In the genomic region with DNA sequence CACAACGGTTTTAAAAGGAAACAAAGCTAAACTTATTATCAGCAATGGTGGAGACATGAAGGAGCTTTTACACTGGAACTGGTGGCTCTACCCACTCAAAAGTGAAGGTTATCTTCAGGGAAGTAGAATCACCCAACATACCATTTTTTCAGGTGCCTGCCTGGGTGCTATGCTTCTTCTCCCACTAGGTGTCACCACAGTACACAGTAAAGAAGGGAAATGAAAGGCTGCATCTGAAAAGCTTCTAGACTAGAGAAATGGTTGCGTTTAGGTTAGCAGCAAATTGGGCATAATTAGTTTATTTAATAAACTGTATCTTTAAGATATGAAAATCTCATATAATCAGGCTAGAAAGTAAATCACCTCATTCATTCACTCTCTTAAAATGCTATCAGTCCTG, we compare ENCODE assay signal across 7 cellular contexts. TPM values are rescaled to one million over a fixed set of nuclear protein-coding genes. Genes with fewer than 3 reads are reported as not detected.
DNase-seq lines count a peak whose midpoint lies in the region; ATAC-seq and TF ChIP-seq lines count a peak whose summit lies in the region.

No MANE protein-coding gene starts in this region.

- no peak overlapping the region for H3K4me3 Mint-ChIP-seq in H9
- no peak overlapping the region for H3K4me3 Mint-ChIP-seq in activated CD4-positive, alpha-beta memory T cell treated with anti-CD3 and anti-CD28 coated beads for 36 hours

- H3K4me1 ChIP-seq in H9 (ENCODE audit: insufficient read depth, low read length) = no peaks in the 10 kb centered on the region

- H4K91ac ChIP-seq in H9 (ENCODE audit: insufficient read length, low read depth, low read length) = no peak overlapping the region

- no peaks in the 10 kb centered on the region for H3K9me3 ChIP-seq in H9 (ENCODE audit: control insufficient read depth, low read depth, low read length)

- CTCF ChIA-PET in activated CD4-positive, alpha-beta memory T cell treated with anti-CD3 and anti-CD28 coated beads for 36 hours (lab: Charles Lee) = interaction anchor here (0.8 to 2.2 kb wide), 9 partner anchors 8 to 1242 kb away, joined by 3 to 12 read pairs (median 6); no protein-coding TSS in a partner anchor

- no peak overlapping the region for H3K14ac ChIP-seq in H9 (ENCODE audit: insufficient read depth, low read length)

- H3T11ph ChIP-seq in H9 (ENCODE audit: low read length) = no peak overlapping the region

- no peak overlapping the region for H3K9ac ChIP-seq in H9 (ENCODE audit: extremely low read depth, insufficient read length, low read length)

- H3K9me3 Mint-ChIP-seq in H9 = peaks cover 15 to 17% of the 10 kb centered on the region in 2 experiments
- peaks cover 8% of the 10 kb centered on the region for H3K9me3 Mint-ChIP-seq in activated CD4-positive, alpha-beta memory T cell treated with anti-CD3 and anti-CD28 coated beads for 36 hours

- no peaks in the 10 kb centered on the region for H3K4me1 Mint-ChIP-seq in H9
- H3K4me1 Mint-ChIP-seq in activated CD4-positive, alpha-beta memory T cell treated with anti-CD3 and anti-CD28 coated beads for 36 hours (ENCODE audit: low read depth) = no peaks in the 10 kb centered on the region

- peak; percentile 59 for ATAC-seq in omental fat pad (ENCODE audit: low FRiP score)
- no peak for ATAC-seq in HG02763 (IDR thresholded peaks at IDR 0.05; ENCODE audit: unreplicated experiment)

- no peak overlapping the region for H2AFZ ChIP-seq in H9 (ENCODE audit: low read length)

- no peak overlapping the region for H3K27ac ChIP-seq in H9 (ENCODE audit: insufficient read length, low read depth, low read length)

- H3K23me2 ChIP-seq in H9 (ENCODE audit: insufficient read length, low read depth, low read length, poor library complexity, severe bottlenecking) = no peaks in the 10 kb centered on the region

- H2BK15ac ChIP-seq in H9 (ENCODE audit: low read depth, low read length) = no peak overlapping the region

- no peak overlapping the region for H4K5ac ChIP-seq in H9 (ENCODE audit: insufficient read length, low read depth, low read length)

- no CpG with 5 or more reads among the region's 2 CpGs for WGBS in H9 (ENCODE audit: extremely low coverage, insufficient read length, low lambda C conversion rate)

- H2BK20ac ChIP-seq in H9 (ENCODE audit: low read depth, low read length, poor library complexity, severe bottlenecking) = no peak overlapping the region

- intact Hi-C loops in activated CD4-positive, alpha-beta memory T cell treated with anti-CD3 and anti-CD28 coated beads for 36 hours (cut with micrococcal nuclease) = no loop called here

- in situ Hi-C loops in G401 (cut with HindIII; ENCODE audit: low sequenced_read_pairs) = no loop called here

- H2AK5ac ChIP-seq in H9 (ENCODE audit: insufficient read length, low read length) = no peak overlapping the region

- H2BK12ac ChIP-seq in H9 (ENCODE audit: insufficient read length, low read depth, low read length) = no peak overlapping the region

- DNase-seq in G401 (ENCODE audit: low spot score) = peak; percentile 68
- DNase-seq in H9 = peak; percentile 44
- peak; percentile 0 for DNase-seq in NCI-H446 treated with DMSO at 0.1 percent for 48 hours (lab: John Stamatoyannopoulos, UW)
- peak; percentile 39 for DNase-seq in activated CD4-positive, alpha-beta memory T cell treated with anti-CD3 and anti-CD28 coated beads for 36 hours
- DNase-seq in foreskin fibroblast = peak; percentile 24 to 69
- no peak for DNase-seq in omental fat pad (ENCODE audit: low spot score)

- H3K36me3 Mint-ChIP-seq in H9 (ENCODE audit: insufficient read depth in 1 of 3, low read depth in 3 of 3) = peaks cover 6 to 17% (median 8%) of the 10 kb centered on the region in 3 experiments; a peak in 6 of 7 replicates
- H3K36me3 Mint-ChIP-seq in activated CD4-positive, alpha-beta memory T cell treated with anti-CD3 and anti-CD28 coated beads for 36 hours = peaks cover 4% of the 10 kb centered on the region

- POLR2A ChIA-PET in activated CD4-positive, alpha-beta memory T cell treated with anti-CD3 and anti-CD28 coated beads for 36 hours (lab: Charles Lee) = no interaction called here

- H3K27me3 ChIP-seq in H9 (ENCODE audit: insufficient read depth, low read length) = no peaks in the 10 kb centered on the region

- no peak overlapping the region for H3K4ac ChIP-seq in H9 (ENCODE audit: low read depth, low read length)

- no peak overlapping the region for H3K27ac Mint-ChIP-seq in H9
- H3K27ac Mint-ChIP-seq in activated CD4-positive, alpha-beta memory T cell treated with anti-CD3 and anti-CD28 coated beads for 36 hours = no peak overlapping the region

- H3K18ac ChIP-seq in H9 (ENCODE audit: insufficient read length, low read depth, low read length) = no peak overlapping the region

- no peak overlapping the region for H3K56ac ChIP-seq in H9 (ENCODE audit: insufficient read length, low read depth, low read length)

- no peaks in the 10 kb centered on the region; the same call in 1 of the 2 replicates for H3K27me3 Mint-ChIP-seq in H9 (ENCODE audit: low read depth)
- peaks cover 27% of the 10 kb centered on the region for H3K27me3 Mint-ChIP-seq in activated CD4-positive, alpha-beta memory T cell treated with anti-CD3 and anti-CD28 coated beads for 36 hours

- no peak overlapping the region for H2BK5ac ChIP-seq in H9 (ENCODE audit: insufficient read length, low read length)

- H3K4me2 ChIP-seq in H9 (ENCODE audit: insufficient read depth, insufficient read length, low read length) = no peak overlapping the region

- no peaks in the 10 kb centered on the region for H4K20me1 ChIP-seq in H9 (ENCODE audit: control insufficient read depth, insufficient read depth, insufficient read length)

- H4K8ac ChIP-seq in H9 (replicated peaks; ENCODE audit: insufficient read length, low read depth, low read length) = no peak overlapping the region

- H3K79me1 ChIP-seq in H9 (ENCODE audit: insufficient read depth, low read depth, low read length, poor library complexity, severe bottlenecking) = no peaks in the 10 kb centered on the region

- no peaks in the 10 kb centered on the region for H3K79me2 ChIP-seq in H9 (ENCODE audit: insufficient read depth, low read length)

- H3K4me3 ChIP-seq in foreskin fibroblast (ENCODE audit: low read depth in 1 of 2, low read length in 2 of 2) = no peak overlapping the region

- no peak overlapping the region for H3K23ac ChIP-seq in H9 (ENCODE audit: insufficient read length, low read depth, low read length)

- no peak overlapping the region for H2BK120ac ChIP-seq in H9 (ENCODE audit: low read depth, low read length, poor library complexity, severe bottlenecking)

- TF ChIP-seq CTCF in H9 (conservative IDR thresholded peaks at IDR 0.05) (peak; percentile 90), foreskin fibroblast (IDR thresholded peaks at IDR 0.05; ENCODE audit: low read depth, low read length) (peak; percentile 86), omental fat pad (IDR thresholded peaks at IDR 0.05) (peak in 1 of 3 donors; percentile 38)

RNA-seq across cellular contexts. Expression of gene SELENOK, which starts 47.0 kb away (rescaled TPM):
- 45.9 and 68.5 TPM in 2 replicates for total RNA-seq in G401 (2014; rRNA removed; shearing (Covaris generic))
- total RNA-seq in H9 (2021) (30.3 and 34.6 TPM in 2 replicates), omental fat pad (10 to 100 TPM; 41.1 to 67.3 (median 46.7) TPM)
- total RNA-seq in activated CD4-positive, alpha-beta memory T cell treated with anti-CD3 and anti-CD28 coated beads for 36 hours = 10 to 100 TPM; 55.3 to 56.4 TPM

RNA-seq across cellular contexts. Expression of gene ACTR8, which starts 56.7 kb away (rescaled TPM):
- 26.3 and 41.7 TPM in 2 replicates for total RNA-seq in G401 (2014; rRNA removed; shearing (Covaris generic))
- 36.7 and 39.2 TPM in 2 replicates for total RNA-seq in H9 (2021)
- total RNA-seq in activated CD4-positive, alpha-beta memory T cell treated with anti-CD3 and anti-CD28 coated beads for 36 hours = 10 to 100 TPM; 32.0 to 33.1 TPM
- 10 to 100 TPM; 16.7 to 22.1 (median 21.5) TPM for total RNA-seq in omental fat pad
